ENCODE assay signal across 8 cellular contexts in the genomic region with DNA sequence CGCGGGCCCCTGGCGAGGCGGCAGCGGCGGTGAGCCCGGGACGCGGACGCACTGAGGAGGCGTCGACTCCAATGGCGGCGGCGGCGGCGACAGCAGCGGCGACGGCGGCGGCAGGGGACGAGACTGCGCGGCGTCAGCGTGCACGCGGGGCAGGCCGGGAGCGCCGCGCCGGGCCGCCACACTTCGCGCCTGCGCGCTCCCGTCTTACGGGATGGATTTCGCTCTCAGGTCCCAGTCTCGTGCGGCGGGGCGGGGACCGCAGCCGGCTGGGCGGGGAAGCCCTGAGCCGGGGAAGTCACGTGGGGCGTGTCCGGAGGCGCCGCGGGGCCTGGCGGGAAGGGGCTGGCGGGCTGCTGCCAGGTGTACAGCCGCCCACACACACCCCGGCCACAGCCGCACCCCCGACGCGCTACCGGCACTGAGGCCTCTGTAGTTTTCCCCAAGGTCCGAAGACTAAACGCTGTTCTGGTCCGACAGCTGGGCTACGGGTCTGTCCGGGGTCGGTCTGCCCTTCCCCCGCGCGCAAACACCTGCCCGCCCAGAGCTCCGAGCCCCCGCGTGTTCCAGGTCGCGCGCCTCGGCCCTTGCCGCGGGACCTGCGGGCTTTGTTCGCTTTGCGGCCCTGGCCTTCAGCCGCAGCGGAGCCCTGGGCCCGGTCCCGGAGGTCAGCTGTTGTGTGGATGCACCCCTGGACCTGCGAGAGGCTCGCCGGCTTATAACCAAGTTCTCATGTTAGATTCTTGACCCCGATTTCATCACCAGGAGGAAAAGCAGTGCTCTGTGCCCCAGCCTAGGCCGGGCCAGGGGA. TPM values are rescaled to one million over a fixed set of nuclear protein-coding genes. Genes with fewer than 3 reads are reported as not detected.
A peak's percentile ranks its signal among the peaks of the same experiment; 100 is the strongest.
DNase-seq lines count a peak whose midpoint lies in the region; ATAC-seq and TF ChIP-seq lines count a peak whose summit lies in the region.

YTHDF1 (minus strand) TSS at position 91 of the 808 bp plus-strand sequence. CDS start 239 bp downstream, outside the sequence.

- H3K4me3 Mint-ChIP-seq in IgD-negative memory B cell = peak within 1 kb of the TSS; percentile 87 to 96 (median 94)

- H3K9me3 Mint-ChIP-seq in IgD-negative memory B cell = peaks cover 0 to 1% (median 0%) of the 10 kb centered on the region in 3 donors

- ATAC-seq in GM21576 (IDR thresholded peaks at IDR 0.05; ENCODE audit: unreplicated experiment) (peak; percentile 86), mucosa of descending colon (peak; percentile 97)

- DNase-seq in DMS114 treated with DMSO at 0.1 percent for 48 hours (lab: John Stamatoyannopoulos, UW; ENCODE audit: unreplicated experiment) (peak; percentile 84), OCI-M1 (lab: John Stamatoyannopoulos, UW) (peak; percentile 98), activated T-cell treated with anti-CD3 and anti-CD28 coated beads for 24 hours (ENCODE audit: low read depth) (peak; percentile 95), epithelial cell of esophagus (ENCODE audit: low read depth) (peak; percentile 95), mucosa of descending colon (peak; percentile 97 to 99 (median 99))
- DNase-seq in stimulated activated CD8-positive, alpha-beta memory T cell treated with anti-CD3 and anti-CD28 coated beads, Interleukin-4, amount 100 ng/mL, for 1 hour (ENCODE audit: low read depth in 2 of 2, low spot score in 1 of 2) = peak; percentile 77 to 91

- TF ChIP-seq CTCF in epithelial cell of esophagus (IDR thresholded peaks at IDR 0.05; ENCODE audit: insufficient read depth, low read depth, low read length, missing control alignments) (no peak), mucosa of descending colon (IDR thresholded peaks at IDR 0.05) (no peak)

- H3K4me3 ChIP-seq in epithelial cell of esophagus (ENCODE audit: low read length) = peak within 1 kb of the TSS; percentile 77
- peak within 1 kb of the TSS; percentile 94 for H3K4me3 ChIP-seq in mucosa of descending colon

- H3K4me1 ChIP-seq in mucosa of descending colon (ENCODE audit: low read depth) = peaks cover 28% of the 10 kb centered on the region

- no peaks in the 10 kb centered on the region for H3K9me3 ChIP-seq in mucosa of descending colon

- peaks cover 16 to 34% (median 21%) of the 10 kb centered on the region in 3 donors for H3K4me1 Mint-ChIP-seq in IgD-negative memory B cell

- H3K36me3 ChIP-seq in mucosa of descending colon (ENCODE audit: low read depth) = no peaks in the 10 kb centered on the region

- H3K27me3 Mint-ChIP-seq in IgD-negative memory B cell = no peaks in the 10 kb centered on the region

- H3K36me3 Mint-ChIP-seq in IgD-negative memory B cell = peaks cover 1% of the 10 kb centered on the region

- H3K27ac Mint-ChIP-seq in IgD-negative memory B cell = peak within 1 kb of the TSS; percentile 94 to 98 (median 96)

- intact Hi-C loops in mucosa of descending colon (cut with DNase I, micrococcal nuclease) = no loop called here

RNA-seq across cellular contexts. Expression of gene YTHDF1, which starts in this region (rescaled TPM):
- polyA plus RNA-seq in IgD-negative memory B cell = 17.4 TPM
- total RNA-seq in mucosa of descending colon = 10 to 100 TPM; 32.0 to 37.2 (median 34.2) TPM

Comparison
In these comparisons a context has a peak if more than half of its experiments do, and no peak if none do; other contexts are left out.
1. Peak in every context shown above with its lines: DNase-seq, ATAC-seq and H3K4me3 ChIP-seq.